37 cellular contexts compared by ENCODE assay signal in genomic region chr14:96702831-96703230, GRCh38.
DNase-seq lines count a peak whose midpoint lies in the region; ATAC-seq, FAIRE-seq and TF ChIP-seq lines count a peak whose summit lies in the region.
"Had no signal": no experiment of that assay in that cellular context is flagged by ENCODE, and none has a peak within 500 bp of the region (broad histone marks: within the 10 kb centered on the region; RNA-seq: fewer than 3 reads in every experiment).

No MANE protein-coding gene starts in this region.

- no peaks in the 10 kb centered on the region for H3K36me3 Mint-ChIP-seq in activated naive CD8-positive, alpha-beta T cell treated with anti-CD3 and anti-CD28 coated beads, Interleukin-2, amount 50 U/mL, for 24 hours (ENCODE audit: low read depth)
- no peaks in the 10 kb centered on the region for H3K36me3 Mint-ChIP-seq in activated naive CD8-positive, alpha-beta T cell treated with anti-CD3 and anti-CD28 coated beads for 36 hours
- H3K36me3 Mint-ChIP-seq: CD14-positive monocyte; CD4-positive, alpha-beta memory T cell; CD4-positive, CD25-positive, alpha-beta regulatory T cell; CD8-positive, alpha-beta memory T cell; CD8-positive, alpha-beta T cell had no signal

- H3K27ac Mint-ChIP-seq in activated naive CD8-positive, alpha-beta T cell treated with anti-CD3 and anti-CD28 coated beads, Interleukin-2, amount 50 U/mL, for 24 hours, result no peak overlapping the region
- no peak overlapping the region for H3K27ac Mint-ChIP-seq in activated naive CD8-positive, alpha-beta T cell treated with anti-CD3 and anti-CD28 coated beads for 36 hours
- H3K27ac Mint-ChIP-seq: B cell; CD14-positive monocyte; CD4-positive, alpha-beta memory T cell; CD4-positive, alpha-beta T cell; CD4-positive, CD25-positive, alpha-beta regulatory T cell; CD8-positive, alpha-beta memory T cell; CD8-positive, alpha-beta T cell had no signal

- CTCF ChIA-PET in IMR-90 (lab: Yijun Ruan, JAX), result no interaction called here

- no peaks in the 10 kb centered on the region for H3K9me3 Mint-ChIP-seq in activated naive CD8-positive, alpha-beta T cell treated with anti-CD3 and anti-CD28 coated beads, Interleukin-2, amount 50 U/mL, for 24 hours
- H3K9me3 Mint-ChIP-seq in activated naive CD8-positive, alpha-beta T cell treated with anti-CD3 and anti-CD28 coated beads for 36 hours, result no peaks in the 10 kb centered on the region
- H3K9me3 Mint-ChIP-seq: CD4-positive, alpha-beta memory T cell; CD4-positive, alpha-beta T cell; CD8-positive, alpha-beta memory T cell; CD8-positive, alpha-beta T cell had no signal

- no peak overlapping the region for H4K91ac ChIP-seq in IMR-90 (ENCODE audit: insufficient read depth, low read depth, low read length)

- no peak overlapping the region for H2BK15ac ChIP-seq in IMR-90 (ENCODE audit: low read depth, low read length)

- no peak overlapping the region for H3K4ac ChIP-seq in IMR-90 (ENCODE audit: low read depth, low read length)

- H3K9me3 ChIP-seq in IMR-90 (ENCODE audit: control insufficient read depth, insufficient read depth, low read length), result no peaks in the 10 kb centered on the region
- H3K9me3 ChIP-seq: A549; BE2C; BLaER1; BLaER1 treated with 17β-estradiol and CSF1 and Interleukin-3, amounts not matched to agents 10 nM and 100 nM; Caco-2 had no signal

- no peak overlapping the region for H3K27ac ChIP-seq in IMR-90 (ENCODE audit: insufficient read depth, low read length)
- H3K27ac ChIP-seq: 22Rv1; A549; BLaER1; BLaER1 treated with 17β-estradiol and CSF1 and Interleukin-3, amounts not matched to agents 10 nM and 100 nM; C4-2B had no signal

- no peak overlapping the region for H2AK9ac ChIP-seq in IMR-90 (replicated peaks; ENCODE audit: low read depth, low read length, poor library complexity)

- WGBS in IMR-90 (ENCODE audit: extremely low coverage in 2 of 2, insufficient read length in 1 of 2), 2 experiments, result 36% methylated on average over 2 of the region's 6 CpGs; no CpG with 5 or more reads in 1 of the 2 experiments

- peak; percentile 55 for FAIRE-seq in bronchial epithelial cell (lab: Jason Lieb, UNC)
- FAIRE-seq in GM19239 (lab: Jason Lieb, UNC), result no peak
- FAIRE-seq: A204.1, A549, D721Med had no signal

- H2AFZ ChIP-seq in IMR-90 (replicated peaks; ENCODE audit: low read length, poor library complexity), result peak overlapping the region; percentile 11

- H3K9me1 ChIP-seq in IMR-90 (ENCODE audit: insufficient read depth, low read length), result no peaks in the 10 kb centered on the region

- POLR2A ChIA-PET in IMR-90 (lab: Charles Lee; ENCODE audit: unreplicated experiment), result no interaction called here

- no peak overlapping the region for H2BK20ac ChIP-seq in IMR-90 (ENCODE audit: low read depth, low read length)

- H3K4me1 ChIP-seq in IMR-90 (ENCODE audit: control insufficient read depth, insufficient read depth, low read length), result no peaks in the 10 kb centered on the region
- H3K4me1 ChIP-seq: A549, BE2C, Caco-2 had no signal

- no peaks in the 10 kb centered on the region; the same call in 1 of the 2 replicates for H3K27me3 ChIP-seq in IMR-90 (ENCODE audit: control insufficient read depth, insufficient read depth, low read length)
- H3K27me3 ChIP-seq in bronchial epithelial cell (ENCODE audit: control insufficient read depth, insufficient read depth, low read length), result no peaks in the 10 kb centered on the region
- H3K27me3 ChIP-seq: BLaER1; BLaER1 treated with 17β-estradiol and CSF1 and Interleukin-3, amounts not matched to agents 10 nM and 100 nM had no signal

- DNase-seq in activated naive CD8-positive, alpha-beta T cell treated with anti-CD3 and anti-CD28 coated beads, Interleukin-2, amount 50 U/mL, for 24 hours, result no peak
- DNase-seq in activated naive CD8-positive, alpha-beta T cell treated with anti-CD3 and anti-CD28 coated beads for 36 hours, result no peak
- peak; percentile 58 for DNase-seq in cardiac septum (ENCODE audit: low spot score)
- no peak for DNase-seq in Right ventricle myocardium inferior (ENCODE audit: missing footprints)
- DNase-seq in IMR-90, result no peak
- DNase-seq in bronchial epithelial cell (ENCODE audit: low read depth), result no peak
- DNase-seq in GM19239 (ENCODE audit: insufficient read length, low spot score), result no peak
- no peak for DNase-seq in MV-4-11 (lab: John Stamatoyannopoulos, UW)
- DNase-seq: 8988T; ACHN; AML-193; C1 segment of cervical spinal cord; Caco-2; Calu3; CD4-positive, alpha-beta memory T cell; CD4-positive, alpha-beta T cell; CD4-positive, CD25-positive, alpha-beta regulatory T cell; CD8-positive, alpha-beta memory T cell; CD8-positive, alpha-beta T cell; COR-L47; DMS 273 treated with DMSO at 0.1 percent for 48 hours; DMS153; DMS53; DMS79; DMS79 treated with DMSO at 0.1 percent for 48 hours; DND-41; EL had no signal

- H3K36me3 ChIP-seq in IMR-90 (ENCODE audit: control insufficient read depth, insufficient read depth, low read length) (no peaks in the 10 kb centered on the region), bronchial epithelial cell (ENCODE audit: control insufficient read depth, insufficient read depth, low read length) (no peaks in the 10 kb centered on the region)
- H3K36me3 ChIP-seq: BE2C; BLaER1; BLaER1 treated with 17β-estradiol and CSF1 and Interleukin-3, amounts not matched to agents 10 nM and 100 nM had no signal

- no peak overlapping the region for H3K14ac ChIP-seq in IMR-90 (replicated peaks; ENCODE audit: low read depth, low read length)

- H3K27me3 Mint-ChIP-seq in activated naive CD8-positive, alpha-beta T cell treated with anti-CD3 and anti-CD28 coated beads, Interleukin-2, amount 50 U/mL, for 24 hours, result peaks cover 22% of the 10 kb centered on the region
- H3K27me3 Mint-ChIP-seq in activated naive CD8-positive, alpha-beta T cell treated with anti-CD3 and anti-CD28 coated beads for 36 hours, result peaks cover 15% of the 10 kb centered on the region

- TF ChIP-seq POLR2A in IMR-90 (IDR thresholded peaks at IDR 0.05; ENCODE audit: low read depth, low read length), result no peak

- H4K8ac ChIP-seq in IMR-90 (ENCODE audit: low read depth in 2 of 2, low read length in 2 of 2), result no peak overlapping the region

- no peak overlapping the region for H3K9ac ChIP-seq in IMR-90 (ENCODE audit: low read depth, low read length)
- H3K9ac ChIP-seq: BLaER1; BLaER1 treated with 17β-estradiol and CSF1 and Interleukin-3, amounts not matched to agents 10 nM and 100 nM had no signal

- ATAC-seq in activated naive CD8-positive, alpha-beta T cell treated with anti-CD3 and anti-CD28 coated beads, Interleukin-2, amount 50 U/mL, for 24 hours, result peak; percentile 7
- no peak for ATAC-seq in Right ventricle myocardium inferior
- ATAC-seq in IMR-90 (ENCODE audit: low read depth), result no peak
- ATAC-seq: A549; CD8-positive, alpha-beta T cell had no signal

- H3K4me1 Mint-ChIP-seq in activated naive CD8-positive, alpha-beta T cell treated with anti-CD3 and anti-CD28 coated beads, Interleukin-2, amount 50 U/mL, for 24 hours, result no peaks in the 10 kb centered on the region
- H3K4me1 Mint-ChIP-seq in activated naive CD8-positive, alpha-beta T cell treated with anti-CD3 and anti-CD28 coated beads for 36 hours, result no peaks in the 10 kb centered on the region
- H3K4me1 Mint-ChIP-seq: B cell; CD4-positive, alpha-beta memory T cell; CD4-positive, CD25-positive, alpha-beta regulatory T cell; CD8-positive, alpha-beta memory T cell had no signal

- no peak overlapping the region for H3K4me3 ChIP-seq in IMR-90 (ENCODE audit: insufficient read depth, low read depth, low read length)
- no peak overlapping the region for H3K4me3 ChIP-seq in bronchial epithelial cell (ENCODE audit: low read depth, low read length)
- H3K4me3 ChIP-seq: A549; BLaER1; BLaER1 treated with 17β-estradiol and CSF1 and Interleukin-3, amounts not matched to agents 10 nM and 100 nM had no signal

- no peaks in the 10 kb centered on the region for H3K79me1 ChIP-seq in IMR-90 (ENCODE audit: low read depth in 1 of 2, low read length in 2 of 2)

- no TSS peak for BruUV-seq in IMR-90 (replicated peaks; lab: Mats Ljungman, UMichigan)

- no peaks in the 10 kb centered on the region for H4K20me1 ChIP-seq in IMR-90 (ENCODE audit: insufficient read depth, low read length)
- H4K20me1 ChIP-seq: BLaER1; BLaER1 treated with 17β-estradiol and CSF1 and Interleukin-3, amounts not matched to agents 10 nM and 100 nM had no signal

- no peak overlapping the region for H3K23ac ChIP-seq in IMR-90 (ENCODE audit: low read depth, low read length)

- no peak overlapping the region for H3K4me3 Mint-ChIP-seq in activated naive CD8-positive, alpha-beta T cell treated with anti-CD3 and anti-CD28 coated beads, Interleukin-2, amount 50 U/mL, for 24 hours
- H3K4me3 Mint-ChIP-seq in activated naive CD8-positive, alpha-beta T cell treated with anti-CD3 and anti-CD28 coated beads for 36 hours, result no peak overlapping the region
- H3K4me3 Mint-ChIP-seq: B cell; CD14-positive monocyte; CD4-positive, alpha-beta memory T cell; CD4-positive, alpha-beta T cell; CD4-positive, CD25-positive, alpha-beta regulatory T cell; CD8-positive, alpha-beta memory T cell; CD8-positive, alpha-beta T cell had no signal

- no peak overlapping the region for H3K56ac ChIP-seq in IMR-90 (ENCODE audit: extremely low read depth, insufficient read depth, low read length)

- intact Hi-C loops in cardiac septum (cut with DNase I), result no loop called here
- intact Hi-C loops in Right ventricle myocardium inferior (cut with DNase I), result no loop called here
- intact Hi-C loops in IMR-90 (cut with micrococcal nuclease), result no loop called here

- no peak overlapping the region for H4K5ac ChIP-seq in IMR-90 (ENCODE audit: low read depth, low read length)

- H2BK120ac ChIP-seq in IMR-90 (ENCODE audit: low read depth, low read length), result no peak overlapping the region

- TF ChIP-seq RAD21 in IMR-90 (IDR thresholded peaks at IDR 0.05; ENCODE audit: low read length), result no peak

- dilution Hi-C loops in IMR-90 (cut with HindIII; ENCODE audit: low sequenced_read_pairs, unreplicated experiment), result no loop called here

- no peak overlapping the region for H2AK5ac ChIP-seq in IMR-90 (ENCODE audit: low read depth, low read length)

- in situ Hi-C loops in IMR-90 (cut with MboI; ENCODE audit: low sequenced_read_pairs), result no loop called here

- no peak for TF ChIP-seq CTCF in IMR-90 (conservative IDR thresholded peaks at IDR 0.05; ENCODE audit: low read depth, low read length)
- no peak for TF ChIP-seq CTCF in bronchial epithelial cell (IDR thresholded peaks at IDR 0.05; ENCODE audit: insufficient read depth, low read length, severe bottlenecking)

- no peak overlapping the region for H3K18ac ChIP-seq in IMR-90 (ENCODE audit: low read depth, low read length)

- no peak overlapping the region for H3K4me2 ChIP-seq in IMR-90 (ENCODE audit: low read depth, low read length)
- H3K4me2 ChIP-seq: A549; BLaER1; BLaER1 treated with 17β-estradiol and CSF1 and Interleukin-3, amounts not matched to agents 10 nM and 100 nM had no signal

- H2BK5ac ChIP-seq in IMR-90 (ENCODE audit: low read depth, low read length, poor library complexity, severe bottlenecking), result no peak overlapping the region

TF ChIP-seq in IMR-90, 13 proteins besides CTCF, POLR2A, EP300 and RAD21 (continues in another document):
- no peak for TF ChIP-seq CEBPB (IDR thresholded peaks at IDR 0.05; ENCODE audit: low read depth, low read length)
- TF ChIP-seq MXI1 (IDR thresholded peaks at IDR 0.05; ENCODE audit: borderline replicate concordance, low read depth, low read length), result no peak
- no peak for TF ChIP-seq CHD1 (IDR thresholded peaks at IDR 0.05; ENCODE audit: low read depth, low read length)
- TF ChIP-seq FOS (IDR thresholded peaks at IDR 0.05; ENCODE audit: low read depth, low read length), result no peak
